Comparison of ENCODE assay signal across 8 cellular contexts in genomic region chr9:133122935-133123611, GRCh38. TPM values are rescaled to one million over a fixed set of nuclear protein-coding genes. Genes with fewer than 3 reads are reported as not detected.
DNase-seq lines count a peak whose midpoint lies in the region; ATAC-seq and TF ChIP-seq lines count a peak whose summit lies in the region.

No MANE protein-coding gene starts in this region.

- H3K4me1 Mint-ChIP-seq in activated naive CD4-positive, alpha-beta T cell treated with anti-CD3 and anti-CD28 coated beads, Interleukin-2, amount 10 ng/mL, durations not matched to agents 7 days and 5 days = peaks cover 79% of the 10 kb centered on the region

- H3K4me3 Mint-ChIP-seq in activated naive CD4-positive, alpha-beta T cell treated with anti-CD3 and anti-CD28 coated beads, Interleukin-2, amount 10 ng/mL, durations not matched to agents 7 days and 5 days = no peak overlapping the region

- H3K27me3 Mint-ChIP-seq in activated naive CD4-positive, alpha-beta T cell treated with anti-CD3 and anti-CD28 coated beads, Interleukin-2, amount 10 ng/mL, durations not matched to agents 7 days and 5 days = no peaks in the 10 kb centered on the region

- CTCF ChIA-PET in activated naive CD4-positive, alpha-beta T cell treated with anti-CD3 and anti-CD28 coated beads, Interleukin-2, amount 10 ng/mL, durations not matched to agents 7 days and 5 days (lab: Charles Lee) = interaction anchor here (2.6 kb wide), 1 partner anchor 21 kb away, joined by 19 read pairs; no protein-coding TSS in a partner anchor

- H3K36me3 ChIP-seq in muscle layer of colon (ENCODE audit: insufficient read depth, low read length) (no peaks in the 10 kb centered on the region), upper lobe of right lung (no peaks in the 10 kb centered on the region)

- H3K27ac ChIP-seq in caudate nucleus (ENCODE audit: low read depth, low read length) (peak overlapping the region; percentile 44), muscle layer of colon (ENCODE audit: low read depth, low read length) (peak overlapping the region; percentile 65), upper lobe of right lung (peak overlapping the region; percentile 82)

- no peak for DNase-seq in activated naive CD4-positive, alpha-beta T cell treated with anti-CD3 and anti-CD28 coated beads, Interleukin-2, amount 10 ng/mL, durations not matched to agents 7 days and 5 days
- DNase-seq in activated naive CD4-positive, alpha-beta T cell treated with anti-CD3 and anti-CD28 coated beads, Interleukin-2, amount 50 U/mL, for 72 hours (ENCODE audit: low spot score in 2 of 2) = no peak
- DNase-seq in caudate nucleus (lab: John Stamatoyannopoulos, UW) = no peak
- no peak for DNase-seq in upper lobe of right lung
- DNase-seq in stimulated activated CD8-positive, alpha-beta memory T cell treated with anti-CD3 and anti-CD28 coated beads, Interleukin-4, amount 100 ng/mL, for 48 hours = no peak
- no peak for DNase-seq in NCI-H748 treated with DMSO at 0.1 percent for 48 hours (lab: John Stamatoyannopoulos, UW)

- no peak for ATAC-seq in activated naive CD4-positive, alpha-beta T cell treated with anti-CD3 and anti-CD28 coated beads, Interleukin-2, amount 50 U/mL, for 72 hours
- no peak for ATAC-seq in upper lobe of right lung
- ATAC-seq in GM21367 (IDR thresholded peaks at IDR 0.05; ENCODE audit: unreplicated experiment) = no peak

- H3K4me3 ChIP-seq in muscle layer of colon (ENCODE audit: low read depth in 1 of 2, low read length in 2 of 2) = no peak overlapping the region
- H3K4me3 ChIP-seq in upper lobe of right lung = no peak overlapping the region

- no peak for TF ChIP-seq CTCF in upper lobe of right lung (IDR thresholded peaks at IDR 0.05)

- H3K9me3 Mint-ChIP-seq in activated naive CD4-positive, alpha-beta T cell treated with anti-CD3 and anti-CD28 coated beads, Interleukin-2, amount 10 ng/mL, durations not matched to agents 7 days and 5 days = no peaks in the 10 kb centered on the region
- H3K9me3 Mint-ChIP-seq in activated naive CD4-positive, alpha-beta T cell treated with anti-CD3 and anti-CD28 coated beads, Interleukin-2, amount 50 U/mL, for 72 hours = no peaks in the 10 kb centered on the region

- peaks cover 16% of the 10 kb centered on the region for H3K36me3 Mint-ChIP-seq in activated naive CD4-positive, alpha-beta T cell treated with anti-CD3 and anti-CD28 coated beads, Interleukin-2, amount 10 ng/mL, durations not matched to agents 7 days and 5 days
- no peaks in the 10 kb centered on the region for H3K36me3 Mint-ChIP-seq in activated naive CD4-positive, alpha-beta T cell treated with anti-CD3 and anti-CD28 coated beads, Interleukin-2, amount 50 U/mL, for 72 hours

- H3K9ac ChIP-seq in muscle layer of colon (ENCODE audit: low read length) = no peak overlapping the region

- H3K27me3 ChIP-seq in muscle layer of colon (ENCODE audit: control insufficient read depth in 1 of 2, insufficient read depth in 2 of 2, low read length in 2 of 2) (no peaks in the 10 kb centered on the region), upper lobe of right lung (no peaks in the 10 kb centered on the region)

- peak overlapping the region; percentile 91 for H3K27ac Mint-ChIP-seq in activated naive CD4-positive, alpha-beta T cell treated with anti-CD3 and anti-CD28 coated beads, Interleukin-2, amount 10 ng/mL, durations not matched to agents 7 days and 5 days
- peak overlapping the region in 1 of 2 donors; percentile 84 for H3K27ac Mint-ChIP-seq in activated naive CD4-positive, alpha-beta T cell treated with anti-CD3 and anti-CD28 coated beads, Interleukin-2, amount 50 U/mL, for 72 hours

- no peaks in the 10 kb centered on the region for H3K9me3 ChIP-seq in muscle layer of colon (ENCODE audit: low read length)
- H3K9me3 ChIP-seq in upper lobe of right lung = no peaks in the 10 kb centered on the region

- peaks cover 44% of the 10 kb centered on the region for H3K4me1 ChIP-seq in muscle layer of colon (ENCODE audit: insufficient read depth, low read length)
- peaks cover 69% of the 10 kb centered on the region for H3K4me1 ChIP-seq in upper lobe of right lung

- intact Hi-C loops in upper lobe of right lung (cut with DNase I) = no loop called here

RNA-seq across cellular contexts. Expression of gene RALGDS, which starts 2.0 kb away (rescaled TPM):
- 10 to 100 TPM; 45.3 to 77.0 TPM for total RNA-seq in activated naive CD4-positive, alpha-beta T cell treated with anti-CD3 and anti-CD28 coated beads, Interleukin-2, amount 50 U/mL, for 72 hours
- 66.3 TPM for total RNA-seq in upper lobe of right lung

RNA-seq across cellular contexts. Expression of gene GBGT1, which starts 40.6 kb away (rescaled TPM):
- 1 to 10 TPM; 3.1 to 7.3 TPM for total RNA-seq in activated naive CD4-positive, alpha-beta T cell treated with anti-CD3 and anti-CD28 coated beads, Interleukin-2, amount 50 U/mL, for 72 hours
- 27.4 TPM for total RNA-seq in upper lobe of right lung
